Comparison of ENCODE assay signal across 12 cellular contexts in genomic region chr1:24203404-24203803, GRCh38. TPM values are rescaled to one million over a fixed set of nuclear protein-coding genes. Genes with fewer than 3 reads are reported as not detected.
DNase-seq lines count a peak whose midpoint lies in the region; ATAC-seq, FAIRE-seq and TF ChIP-seq lines count a peak whose summit lies in the region.
"Had no signal": no experiment of that assay in that cellular context is flagged by ENCODE, and none has a peak within 500 bp of the region (broad histone marks: within the 10 kb centered on the region; RNA-seq: fewer than 3 reads in every experiment).

No MANE protein-coding gene starts in this region.

- H3K4me1 ChIP-seq in esophagus squamous epithelium, result peaks cover 21 to 64% (median 34%) of the 10 kb centered on the region in 3 donors

- H3K27me3 ChIP-seq in esophagus squamous epithelium, result peaks cover 0 to 7% (median 0%) of the 10 kb centered on the region in 4 donors
- H3K27me3 ChIP-seq: dorsolateral prefrontal cortex had no signal

- DNase-seq in GM10266 (ENCODE audit: extremely low spot score) (peak; percentile 45), GM20000 (ENCODE audit: low spot score) (peak; percentile 57), LoVo (ENCODE audit: low spot score) (peak; percentile 78), esophagus squamous epithelium (lab: John Stamatoyannopoulos, UW) (no peak), putamen (ENCODE audit: low spot score) (no peak), SHP77 (lab: John Stamatoyannopoulos, UW) (no peak), HTR-8/SVneo (ENCODE audit: insufficient read length, low spot score) (no peak)
- DNase-seq: activated T-cell treated with anti-CD3 and anti-CD28 coated beads, Interleukin-2, amount 50 U/mL, for 24 hours; KBM-7; occipital lobe had no signal

- no peaks in the 10 kb centered on the region for H3K36me3 ChIP-seq in esophagus squamous epithelium

- FAIRE-seq in HTR-8/SVneo (lab: Jason Lieb, UNC), result no peak

- ATAC-seq in GM21447 (IDR thresholded peaks at IDR 0.05; ENCODE audit: unreplicated experiment), result no peak

- H3K9me3 ChIP-seq in esophagus squamous epithelium, result no peaks in the 10 kb centered on the region

- no peak for TF ChIP-seq POLR2A in esophagus squamous epithelium (IDR thresholded peaks at IDR 0.05)

- intact Hi-C loops in esophagus squamous epithelium (cut with DNase I), result loop anchor here (2.0 to 10.0 kb wide), 2 partner anchors 121 to 187 kb away; no protein-coding TSS in a partner anchor

- H3K4me3 ChIP-seq in esophagus squamous epithelium, result no peak overlapping the region
- H3K4me3 ChIP-seq: dorsolateral prefrontal cortex had no signal

- no peak for TF ChIP-seq CTCF in GM10266 (IDR thresholded peaks at IDR 0.05; ENCODE audit: control insufficient read depth, insufficient read depth, low read depth, missing control alignments)
- no peak for TF ChIP-seq CTCF in GM20000 (IDR thresholded peaks at IDR 0.05; ENCODE audit: extremely low read depth, missing control alignments)
- peak in 2 of 6 experiments; percentile 21 to 41 for TF ChIP-seq CTCF in esophagus squamous epithelium (IDR thresholded peaks at IDR 0.05)

- H3K27ac ChIP-seq in esophagus squamous epithelium, result peak overlapping the region; percentile 68 to 91 (median 80)

- 5 to 47% methylated on average over 8 of the region's 10 CpGs for WGBS in esophagus squamous epithelium, 2 donors

RNA-seq across cellular contexts. Expression of gene IFNLR1, which starts 16.3 kb away (rescaled TPM):
- 1 to 10 TPM; 2.5 to 4.6 (median 3.5) TPM for total RNA-seq in esophagus squamous epithelium

Comparison
In these comparisons a context has a peak if more than half of its experiments do, and no peak if none do; other contexts are left out.
1. DNase-seq: peak in GM10266 (single experiment), GM20000 (single experiment) and LoVo (single experiment); none in esophagus squamous epithelium (single experiment), putamen (single experiment), SHP77 (0 of 2) and HTR-8/SVneo (single experiment).